8 cellular contexts compared by ENCODE assay signal in the genomic region with DNA sequence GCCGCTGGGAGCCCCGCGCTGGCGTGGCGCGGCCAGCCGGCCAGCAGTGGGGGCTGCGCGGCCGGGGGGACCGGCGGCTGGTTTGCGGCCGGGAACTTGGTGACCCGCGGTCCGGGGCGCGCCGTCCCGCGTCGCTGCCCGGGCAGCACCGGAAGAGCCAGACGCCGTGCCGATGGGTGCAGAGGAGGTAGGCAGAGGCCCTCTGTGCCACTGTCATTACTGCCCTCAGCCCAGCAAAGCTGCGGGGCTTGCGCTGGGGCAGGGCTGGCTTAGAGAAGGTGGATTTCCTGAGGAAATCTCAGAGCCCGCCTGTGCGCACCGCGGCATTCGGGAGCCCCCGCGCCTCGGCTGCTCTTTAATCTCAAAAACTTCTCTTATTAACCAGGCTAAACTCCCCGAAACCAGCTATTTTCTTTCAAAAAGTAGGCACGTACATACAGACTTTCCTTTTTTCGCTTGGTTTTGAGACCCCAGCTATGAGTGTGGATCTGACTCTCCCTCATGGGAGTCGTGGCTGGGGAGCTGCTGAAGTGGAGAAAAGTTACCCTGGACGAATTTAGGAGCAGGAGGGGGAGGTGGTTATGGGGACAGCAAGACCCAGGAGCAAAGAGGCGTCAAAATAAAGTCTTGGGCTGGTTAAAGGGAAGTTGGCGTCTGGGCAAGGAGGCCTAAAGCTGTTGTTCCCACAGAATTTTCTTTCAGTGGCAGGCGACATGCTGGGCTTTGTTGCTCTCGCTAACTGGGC. TPM values are rescaled to one million over a fixed set of nuclear protein-coding genes. Genes with fewer than 3 reads are reported as not detected.
DNase-seq lines count a peak whose midpoint lies in the region; ATAC-seq lines count a peak whose summit lies in the region.

No MANE protein-coding gene starts in this region.

- H3K9me3 Mint-ChIP-seq in IgD-negative memory B cell = no peaks in the 10 kb centered on the region

- ATAC-seq in GM21367 (IDR thresholded peaks at IDR 0.05; ENCODE audit: unreplicated experiment) = peak; percentile 11

- H3K36me3 ChIP-seq in BLaER1 treated with 17β-estradiol and CSF1 and Interleukin-3, amounts not matched to agents 10 nM and 100 nM = peaks cover 0 to 3% (median 0%) of the 10 kb centered on the region in 11 experiments; a peak in 1 of 22 replicates

- H3K27ac ChIP-seq in BLaER1 treated with 17β-estradiol and CSF1 and Interleukin-3, amounts not matched to agents 10 nM and 100 nM = peak overlapping the region; percentile 89 to 97 (median 92)
- H3K27ac ChIP-seq in cingulate gyrus (ENCODE audit: low read depth, low read length) = peak overlapping the region; percentile 73

- no peaks in the 10 kb centered on the region for H3K27me3 Mint-ChIP-seq in IgD-negative memory B cell

- H3K4me3 ChIP-seq in BLaER1 treated with 17β-estradiol and CSF1 and Interleukin-3, amounts not matched to agents 10 nM and 100 nM = peak overlapping the region; percentile 85 to 98 (median 92)

- no peaks in the 10 kb centered on the region for H3K9me3 ChIP-seq in BLaER1 treated with 17β-estradiol and CSF1 and Interleukin-3, amounts not matched to agents 10 nM and 100 nM (replicated peaks in 1 of 11)

- H3K4me2 ChIP-seq in BLaER1 treated with 17β-estradiol and CSF1 and Interleukin-3, amounts not matched to agents 10 nM and 100 nM = peak overlapping the region; percentile 74 to 99 (median 87)

- no peaks in the 10 kb centered on the region for H3K27me3 ChIP-seq in BLaER1 treated with 17β-estradiol and CSF1 and Interleukin-3, amounts not matched to agents 10 nM and 100 nM

- peaks cover 8 to 56% (median 38%) of the 10 kb centered on the region in 11 experiments; a peak in 20 of 22 replicates for H4K20me1 ChIP-seq in BLaER1 treated with 17β-estradiol and CSF1 and Interleukin-3, amounts not matched to agents 10 nM and 100 nM

- peak; percentile 41 for DNase-seq in T-helper 9 cell
- peak; percentile 70 for DNase-seq in left kidney (ENCODE audit: low read depth, low spot score)
- DNase-seq in stimulated activated CD8-positive, alpha-beta memory T cell treated with anti-CD3 and anti-CD28 coated beads, Interleukin-4, amount 100 ng/mL, for 24 hours (ENCODE audit: low read depth) = peak; percentile 22
- DNase-seq in COLO829 (ENCODE audit: low spot score) = no peak

- H3K27ac Mint-ChIP-seq in IgD-negative memory B cell = peak overlapping the region; percentile 80 to 97 (median 90)

- peak overlapping the region; percentile 86 to 99 (median 96) for H3K4me3 Mint-ChIP-seq in IgD-negative memory B cell

- peaks cover 60 to 76% (median 65%) of the 10 kb centered on the region in 10 experiments for H3K4me1 ChIP-seq in BLaER1 treated with 17β-estradiol and CSF1 and Interleukin-3, amounts not matched to agents 10 nM and 100 nM

- H3K9ac ChIP-seq in BLaER1 treated with 17β-estradiol and CSF1 and Interleukin-3, amounts not matched to agents 10 nM and 100 nM = peak overlapping the region; percentile 85 to 98 (median 94)

- peaks cover 37 to 54% (median 52%) of the 10 kb centered on the region in 3 donors for H3K4me1 Mint-ChIP-seq in IgD-negative memory B cell

- peaks cover 1% of the 10 kb centered on the region for H3K36me3 Mint-ChIP-seq in IgD-negative memory B cell

RNA-seq across cellular contexts. Expression of gene SUSD6, which starts 0.8 kb away (rescaled TPM):
- polyA plus RNA-seq in IgD-negative memory B cell = 14.3 TPM

RNA-seq across cellular contexts. Expression of gene CCDC177, which starts 37.5 kb away (rescaled TPM):
- not detected for polyA plus RNA-seq in IgD-negative memory B cell
